8 cellular contexts compared by ENCODE assay signal in genomic region chr18:13800505-13801259, GRCh38. TPM values are rescaled to one million over a fixed set of nuclear protein-coding genes. Genes with fewer than 3 reads are reported as not detected.
DNase-seq lines count a peak whose midpoint lies in the region; ATAC-seq and TF ChIP-seq lines count a peak whose summit lies in the region.

No MANE protein-coding gene starts in this region.

- no peak overlapping the region for H3K9ac ChIP-seq in colonic mucosa (ENCODE audit: low read depth in 2 of 2, low read length in 2 of 2)
- H3K9ac ChIP-seq in liver (ENCODE audit: low read depth in 1 of 2, low read length in 2 of 2): no peak overlapping the region

- H3K4me3 ChIP-seq in GM08714 (ENCODE audit: low read length): peak overlapping the region; percentile 1; the same call in 1 of the 2 replicates
- H3K4me3 ChIP-seq in colonic mucosa: no peak overlapping the region
- H3K4me3 ChIP-seq in liver (ENCODE audit: low read depth in 1 of 3, low read length in 3 of 3): peak overlapping the region; percentile 30 to 44 (median 44)

- ATAC-seq in GM18907 (IDR thresholded peaks at IDR 0.05; ENCODE audit: unreplicated experiment): no peak

- peak; percentile 82 for DNase-seq in colonic mucosa
- peak in 2 of 3 experiments; percentile 10 to 19 for DNase-seq in stimulated activated CD4-positive, alpha-beta T cell treated with anti-CD3 and anti-CD28 coated beads, TNF-alpha, amount 100 ng/mL, for 4 hours (ENCODE audit: low read depth in 3 of 3)
- DNase-seq in AML-193 (lab: John Stamatoyannopoulos, UW): no peak

- H3K36me3 ChIP-seq in colonic mucosa: no peaks in the 10 kb centered on the region
- H3K36me3 ChIP-seq in liver (ENCODE audit: control insufficient read depth in 4 of 4, insufficient read depth in 3 of 4, low read depth in 1 of 4, low read length in 3 of 4): no peaks in the 10 kb centered on the region

- no peaks in the 10 kb centered on the region for H3K9me3 ChIP-seq in colonic mucosa
- no peaks in the 10 kb centered on the region for H3K9me3 ChIP-seq in liver (ENCODE audit: control insufficient read depth in 4 of 4, low read length in 3 of 4)

- peak; percentile 84 for TF ChIP-seq CTCF in VCaP (conservative IDR thresholded peaks at IDR 0.05)
- no peak for TF ChIP-seq CTCF in colonic mucosa (IDR thresholded peaks at IDR 0.05)
- TF ChIP-seq CTCF in liver (IDR thresholded peaks at IDR 0.05; ENCODE audit: low read depth, low read length, missing input control): peak; percentile 61

- no peaks in the 10 kb centered on the region for H3K27me3 ChIP-seq in colonic mucosa
- no peaks in the 10 kb centered on the region for H3K27me3 ChIP-seq in liver (ENCODE audit: control insufficient read depth in 4 of 4, insufficient read depth in 4 of 4, low read length in 3 of 4)

- H3K27ac ChIP-seq in VCaP (peak overlapping the region; percentile 14; the same call in 1 of the 2 replicates), colonic mucosa (no peak overlapping the region), liver (ENCODE audit: low read depth in 1 of 2, low read length in 2 of 2) (no peak overlapping the region)

- no peak for TF ChIP-seq EP300 in Ishikawa (IDR thresholded peaks at IDR 0.05; ENCODE audit: borderline replicate concordance)

- WGBS in liver: 14% methylated on average over 30 of the region's 30 CpGs

- peaks cover 4% of the 10 kb centered on the region for H3K4me1 ChIP-seq in colonic mucosa
- peaks cover 0 to 9% (median 4%) of the 10 kb centered on the region in 4 donors for H3K4me1 ChIP-seq in liver (ENCODE audit: control insufficient read depth in 4 of 4, insufficient read depth in 4 of 4, low read length in 3 of 4)

- TF ChIP-seq RAD21 in Ishikawa (IDR thresholded peaks at IDR 0.05; ENCODE audit: low read depth) (peak; percentile 63; the same call in 1 of the 2 replicates), liver (IDR thresholded peaks at IDR 0.05) (peak; percentile 84 to 87)

- intact Hi-C loops in colonic mucosa (cut with DNase I): loop anchor here (10.0 kb wide), 1 partner anchor 246 kb away; no protein-coding TSS in a partner anchor

TF ChIP-seq in Ishikawa, 13 proteins besides CTCF, POLR2A, EP300 and RAD21:
- no peak for TF ChIP-seq EGR1 (IDR thresholded peaks at IDR 0.05)
- no peak for TF ChIP-seq CREB1 (IDR thresholded peaks at IDR 0.05; ENCODE audit: low read depth)
- no peak for TF ChIP-seq USF1 (IDR thresholded peaks at IDR 0.05)
- no peak for TF ChIP-seq TAF1 (IDR thresholded peaks at IDR 0.05; ENCODE audit: low read depth)
- TF ChIP-seq, protein P1, sequence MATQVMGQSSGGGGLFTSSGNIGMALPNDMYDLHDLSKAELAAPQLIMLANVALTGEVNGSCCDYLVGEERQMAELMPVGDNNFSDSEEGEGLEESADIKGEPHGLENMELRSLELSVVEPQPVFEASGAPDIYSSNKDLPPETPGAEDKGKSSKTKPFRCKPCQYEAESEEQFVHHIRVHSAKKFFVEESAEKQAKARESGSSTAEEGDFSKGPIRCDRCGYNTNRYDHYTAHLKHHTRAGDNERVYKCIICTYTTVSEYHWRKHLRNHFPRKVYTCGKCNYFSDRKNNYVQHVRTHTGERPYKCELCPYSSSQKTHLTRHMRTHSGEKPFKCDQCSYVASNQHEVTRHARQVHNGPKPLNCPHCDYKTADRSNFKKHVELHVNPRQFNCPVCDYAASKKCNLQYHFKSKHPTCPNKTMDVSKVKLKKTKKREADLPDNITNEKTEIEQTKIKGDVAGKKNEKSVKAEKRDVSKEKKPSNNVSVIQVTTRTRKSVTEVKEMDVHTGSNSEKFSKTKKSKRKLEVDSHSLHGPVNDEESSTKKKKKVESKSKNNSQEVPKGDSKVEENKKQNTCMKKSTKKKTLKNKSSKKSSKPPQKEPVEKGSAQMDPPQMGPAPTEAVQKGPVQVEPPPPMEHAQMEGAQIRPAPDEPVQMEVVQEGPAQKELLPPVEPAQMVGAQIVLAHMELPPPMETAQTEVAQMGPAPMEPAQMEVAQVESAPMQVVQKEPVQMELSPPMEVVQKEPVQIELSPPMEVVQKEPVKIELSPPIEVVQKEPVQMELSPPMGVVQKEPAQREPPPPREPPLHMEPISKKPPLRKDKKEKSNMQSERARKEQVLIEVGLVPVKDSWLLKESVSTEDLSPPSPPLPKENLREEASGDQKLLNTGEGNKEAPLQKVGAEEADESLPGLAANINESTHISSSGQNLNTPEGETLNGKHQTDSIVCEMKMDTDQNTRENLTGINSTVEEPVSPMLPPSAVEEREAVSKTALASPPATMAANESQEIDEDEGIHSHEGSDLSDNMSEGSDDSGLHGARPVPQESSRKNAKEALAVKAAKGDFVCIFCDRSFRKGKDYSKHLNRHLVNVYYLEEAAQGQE (IDR thresholded peaks at IDR 0.05; ENCODE audit: low read depth): no peak
- TF ChIP-seq CEBPB (IDR thresholded peaks at IDR 0.05): no peak
- TF ChIP-seq ZBTB7A (IDR thresholded peaks at IDR 0.05; ENCODE audit: low read depth): no peak
- no peak for TF ChIP-seq FOXM1 (IDR thresholded peaks at IDR 0.05; ENCODE audit: borderline replicate concordance, low read depth)
- no peak for TF ChIP-seq YY1 (IDR thresholded peaks at IDR 0.05; ENCODE audit: low read depth)
- TF ChIP-seq NFIC (IDR thresholded peaks at IDR 0.05): no peak
- TF ChIP-seq TCF12 (IDR thresholded peaks at IDR 0.05; ENCODE audit: low read depth): no peak
- no peak for TF ChIP-seq TEAD4 (IDR thresholded peaks at IDR 0.05)
- no peak for TF ChIP-seq MAX (IDR thresholded peaks at IDR 0.05)

TF ChIP-seq in liver, 16 proteins besides CTCF, POLR2A, EP300 and RAD21:
- TF ChIP-seq RXRA (IDR thresholded peaks at IDR 0.05) (peak in 1 of 2 donors; percentile 14), EGR1 (IDR thresholded peaks at IDR 0.05; ENCODE audit: low read depth in 2 of 2) (peak; percentile 39 to 68), MAX (IDR thresholded peaks at IDR 0.05) (no peak)

RNA-seq across cellular contexts. Expression of gene MC5R, which starts 23.3 kb away (rescaled TPM):
- total RNA-seq in colonic mucosa (not detected), liver (not detected)
- polyA plus RNA-seq in liver: not detected

Comparison
In these comparisons a context has a peak if more than half of its experiments do, and no peak if none do; other contexts are left out.
1. DNase-seq: peak in colonic mucosa (single experiment) and stimulated activated CD4-positive, alpha-beta T cell treated with anti-CD3 and anti-CD28 coated beads, TNF-alpha, amount 100 ng/mL, for 4 hours (2 of 3); none in AML-193 (0 of 2).